In genomic region chr5:151822141-151822540, GRCh38 we compare ENCODE assay signal across 10 cellular contexts.
"Had no signal": no experiment of that assay in that cellular context is flagged by ENCODE, and none has a peak within 500 bp of the region (broad histone marks: within the 10 kb centered on the region; RNA-seq: fewer than 3 reads in every experiment).

No MANE protein-coding gene starts in this region.

- ATAC-seq: HCT116, K562 had no signal

- DNase-seq: GM23248, GOT3, H7, HFFc6, IMR-90, KG1 had no signal

- H3K9me3 Mint-ChIP-seq: HFFc6 had no signal

- H3K27ac ChIP-seq: GM23248, HL-60 had no signal

- H3K4me1 ChIP-seq: HAP-1 had no signal

- FAIRE-seq: K562 had no signal

- H3K9me3 ChIP-seq: HAP-1 had no signal

- H3K27ac Mint-ChIP-seq: HFFc6 had no signal

- H3K4me3 ChIP-seq: GM23248, HAP-1, K562 had no signal

- H3K4me3 Mint-ChIP-seq: HFFc6 had no signal

- H3K9ac ChIP-seq: GM23248 had no signal

- H2AFZ ChIP-seq: GM23248 had no signal
